In the genomic region with DNA sequence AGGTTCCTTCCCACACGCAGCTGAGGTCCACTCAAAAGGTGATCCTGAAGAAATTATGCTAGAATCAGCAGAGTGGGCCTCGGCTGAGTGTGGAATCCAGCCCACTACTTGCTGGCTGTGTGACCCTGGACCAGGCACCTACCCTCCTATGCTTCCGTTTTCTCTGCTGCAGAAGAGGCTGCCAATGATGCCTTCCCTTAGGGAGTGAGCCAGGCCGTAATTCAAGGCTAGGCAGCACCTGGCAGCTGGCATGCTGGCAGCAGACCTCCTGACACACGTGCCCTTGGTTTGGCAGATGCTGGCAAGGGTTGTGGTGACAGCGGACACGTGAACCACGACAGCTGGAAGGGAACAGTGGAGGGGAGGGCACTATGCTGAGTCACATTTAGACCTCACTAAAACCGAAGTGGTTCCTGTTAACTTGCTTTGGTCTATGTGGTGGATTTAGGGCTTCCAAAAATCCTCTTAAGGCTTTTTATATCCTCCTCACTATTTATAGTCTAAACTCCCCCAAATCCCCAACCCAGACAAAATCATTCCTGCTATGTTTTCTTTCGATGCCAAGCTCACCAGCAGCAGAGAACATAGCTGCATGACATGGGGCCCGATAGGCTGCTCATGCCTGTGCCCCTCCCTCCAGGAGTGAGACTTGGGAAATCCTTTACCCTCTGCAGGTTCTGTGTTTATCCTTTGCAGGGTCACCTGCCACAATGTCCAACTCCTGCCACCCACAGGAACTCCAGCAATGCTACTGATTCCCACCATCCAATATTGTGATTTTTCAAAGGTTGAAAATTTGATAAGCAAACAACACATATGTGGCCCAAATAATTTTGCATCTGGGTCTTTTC, we compare ENCODE assay signal across 9 cellular contexts. TPM values are rescaled to one million over a fixed set of nuclear protein-coding genes. Genes with fewer than 3 reads are reported as not detected.
A peak's percentile ranks its signal among the peaks of the same experiment; 100 is the strongest.
DNase-seq lines count a peak whose midpoint lies in the region; ATAC-seq and TF ChIP-seq lines count a peak whose summit lies in the region.
"Had no signal": no experiment of that assay in that cellular context is flagged by ENCODE, and none has a peak within 500 bp of the region (broad histone marks: within the 10 kb centered on the region; RNA-seq: fewer than 3 reads in every experiment).

No MANE protein-coding gene starts in this region.

- H2BK20ac ChIP-seq in H9 (ENCODE audit: low read depth, low read length, poor library complexity, severe bottlenecking), result no peak overlapping the region

- no peak overlapping the region for H3T11ph ChIP-seq in H9 (ENCODE audit: low read length)

- no peak overlapping the region for H2BK120ac ChIP-seq in H9 (ENCODE audit: low read depth, low read length, poor library complexity, severe bottlenecking)

- H3K27ac Mint-ChIP-seq in activated naive CD4-positive, alpha-beta T cell treated with anti-CD3 and anti-CD28 coated beads for 36 hours, result no peak overlapping the region
- no peak overlapping the region for H3K27ac Mint-ChIP-seq in H9
- no peak overlapping the region for H3K27ac Mint-ChIP-seq in GM23338
- H3K27ac Mint-ChIP-seq: T-cell had no signal

- H3F3A ChIP-seq in GM23338 (replicated peaks; ENCODE audit: low read depth), result no peaks in the 10 kb centered on the region

- no peaks in the 10 kb centered on the region for H3K9me3 ChIP-seq in H9 (ENCODE audit: control insufficient read depth, low read depth, low read length)

- H3K36me3 Mint-ChIP-seq in activated naive CD4-positive, alpha-beta T cell treated with anti-CD3 and anti-CD28 coated beads for 36 hours (ENCODE audit: low read depth), result no peaks in the 10 kb centered on the region
- H3K36me3 Mint-ChIP-seq in H9 (ENCODE audit: insufficient read depth in 1 of 3, low read depth in 3 of 3) (no peaks in the 10 kb centered on the region), GM23338 (ENCODE audit: low read depth) (no peaks in the 10 kb centered on the region)
- H3K36me3 Mint-ChIP-seq: T-cell had no signal

- H3K36me3 ChIP-seq in GM23338 (ENCODE audit: insufficient read depth), result no peaks in the 10 kb centered on the region

- no peak overlapping the region for H3K23ac ChIP-seq in H9 (ENCODE audit: insufficient read length, low read depth, low read length)

- H3K9me2 ChIP-seq in GM23338 (ENCODE audit: insufficient read depth), result no peaks in the 10 kb centered on the region

- no peaks in the 10 kb centered on the region for H4K20me1 ChIP-seq in H9 (ENCODE audit: control insufficient read depth, insufficient read depth, insufficient read length)
- no peaks in the 10 kb centered on the region for H4K20me1 ChIP-seq in GM23338 (replicated peaks; ENCODE audit: insufficient read depth)

- no peak overlapping the region; the same call in 1 of the 2 replicates for H3K14ac ChIP-seq in H9 (ENCODE audit: insufficient read depth, low read length)

- H3K4me3 ChIP-seq in GM23338, result no peak overlapping the region

- H3K27me3 ChIP-seq in H9 (ENCODE audit: insufficient read depth, low read length), result no peaks in the 10 kb centered on the region
- H3K27me3 ChIP-seq in GM23338 (ENCODE audit: insufficient read depth), result no peaks in the 10 kb centered on the region

- no peaks in the 10 kb centered on the region for H3K23me2 ChIP-seq in H9 (ENCODE audit: insufficient read length, low read depth, low read length, poor library complexity, severe bottlenecking)

- H3K4me1 ChIP-seq in H9 (ENCODE audit: insufficient read depth, low read length), result no peaks in the 10 kb centered on the region
- peaks cover 7% of the 10 kb centered on the region; the same call in 1 of the 2 replicates for H3K4me1 ChIP-seq in GM23338 (ENCODE audit: insufficient read depth)

- no peak overlapping the region for H2BK15ac ChIP-seq in H9 (ENCODE audit: low read depth, low read length)

- H3K4ac ChIP-seq in H9 (ENCODE audit: low read depth, low read length), result no peak overlapping the region

- no peaks in the 10 kb centered on the region for H3K79me2 ChIP-seq in H9 (ENCODE audit: insufficient read depth, low read length)
- no peaks in the 10 kb centered on the region for H3K79me2 ChIP-seq in GM23338 (replicated peaks; ENCODE audit: insufficient read depth)

- CTCF ChIA-PET in activated naive CD4-positive, alpha-beta T cell treated with anti-CD3 and anti-CD28 coated beads for 36 hours (lab: Charles Lee), result interaction anchor here (2.8 kb wide), 1 partner anchor 179 kb away, joined by 7 read pairs; no protein-coding TSS in a partner anchor

- H3K9me3 Mint-ChIP-seq in activated naive CD4-positive, alpha-beta T cell treated with anti-CD3 and anti-CD28 coated beads for 36 hours, result no peaks in the 10 kb centered on the region
- H3K9me3 Mint-ChIP-seq in H9 (no peaks in the 10 kb centered on the region), GM23338 (no peaks in the 10 kb centered on the region; the same call in 2 of the 3 replicates)
- H3K9me3 Mint-ChIP-seq: T-cell had no signal

- H3K4me1 Mint-ChIP-seq in activated naive CD4-positive, alpha-beta T cell treated with anti-CD3 and anti-CD28 coated beads for 36 hours (ENCODE audit: low read depth), result no peaks in the 10 kb centered on the region
- H3K4me1 Mint-ChIP-seq in H9 (peaks cover 31 to 39% of the 10 kb centered on the region in 2 experiments), GM23338 (peaks cover 31% of the 10 kb centered on the region)

- no peak overlapping the region for H2BK5ac ChIP-seq in H9 (ENCODE audit: insufficient read length, low read length)

- ATAC-seq in HG03354 (IDR thresholded peaks at IDR 0.05; ENCODE audit: poor library complexity, severe bottlenecking, unreplicated experiment) (peak; percentile 72), GM23338 (no peak)

- H2AFZ ChIP-seq in H9 (ENCODE audit: low read length) (no peak overlapping the region), GM23338 (no peak overlapping the region)

- WGBS in H9 (ENCODE audit: extremely low coverage, insufficient read length, low lambda C conversion rate), result no CpG with 5 or more reads among the region's 11 CpGs

- peaks cover 34% of the 10 kb centered on the region for H3K27me3 Mint-ChIP-seq in activated naive CD4-positive, alpha-beta T cell treated with anti-CD3 and anti-CD28 coated beads for 36 hours (ENCODE audit: low read depth)
- peaks cover 36% of the 10 kb centered on the region for H3K27me3 Mint-ChIP-seq in H9 (ENCODE audit: low read depth)
- peaks cover 17% of the 10 kb centered on the region for H3K27me3 Mint-ChIP-seq in GM23338 (ENCODE audit: insufficient read depth, low read depth, poor library complexity)

- H3K9ac ChIP-seq in H9 (ENCODE audit: extremely low read depth, insufficient read length, low read length), result no peak overlapping the region

- H3K79me1 ChIP-seq in H9 (ENCODE audit: insufficient read depth, low read depth, low read length, poor library complexity, severe bottlenecking), result no peaks in the 10 kb centered on the region

- H4K8ac ChIP-seq in H9 (replicated peaks; ENCODE audit: insufficient read length, low read depth, low read length), result no peak overlapping the region

- no peak overlapping the region for H4K5ac ChIP-seq in H9 (ENCODE audit: insufficient read length, low read depth, low read length)

- intact Hi-C loops in activated naive CD4-positive, alpha-beta T cell treated with anti-CD3 and anti-CD28 coated beads for 36 hours (cut with micrococcal nuclease), result loop anchor here (5.0 kb wide), 1 partner anchor 142 kb away; no protein-coding TSS in a partner anchor

- no peak overlapping the region for H2AK5ac ChIP-seq in H9 (ENCODE audit: insufficient read length, low read length)

- H3K4me2 ChIP-seq in H9 (ENCODE audit: insufficient read depth, insufficient read length, low read length) (no peak overlapping the region), GM23338 (no peak overlapping the region)

- no peak overlapping the region for H4K91ac ChIP-seq in H9 (ENCODE audit: insufficient read length, low read depth, low read length)

- no peak overlapping the region for H3K27ac ChIP-seq in H9 (ENCODE audit: insufficient read length, low read depth, low read length)
- H3K27ac ChIP-seq in GM23338 (ENCODE audit: low read depth), result no peak overlapping the region

- DNase-seq in activated naive CD4-positive, alpha-beta T cell treated with anti-CD3 and anti-CD28 coated beads for 36 hours, result peak; percentile 25
- no peak for DNase-seq in activated naive CD4-positive, alpha-beta T cell treated with anti-CD3 and anti-CD28 coated beads, Interleukin-2, amount 50 U/mL, for 16 hours
- peak; percentile 49 for DNase-seq in RPMI7951 (ENCODE audit: low read depth)
- DNase-seq in mucosa of gallbladder (ENCODE audit: low spot score), result peak; percentile 16
- no peak for DNase-seq in H9
- DNase-seq in GM23338 (ENCODE audit: low spot score), result no peak
- DNase-seq in KG1 (lab: John Stamatoyannopoulos, UW), result no peak

- H3K56ac ChIP-seq in H9 (ENCODE audit: insufficient read length, low read depth, low read length), result no peak overlapping the region

- H3K4me3 Mint-ChIP-seq in activated naive CD4-positive, alpha-beta T cell treated with anti-CD3 and anti-CD28 coated beads for 36 hours, result no peak overlapping the region
- no peak overlapping the region for H3K4me3 Mint-ChIP-seq in H9
- no peak overlapping the region for H3K4me3 Mint-ChIP-seq in GM23338
- H3K4me3 Mint-ChIP-seq: T-cell had no signal

- TF ChIP-seq CTCF in H9 (conservative IDR thresholded peaks at IDR 0.05) (no peak), GM23338 (conservative IDR thresholded peaks at IDR 0.05; ENCODE audit: low read depth in 2 of 2) (no peak)

- H2BK12ac ChIP-seq in H9 (ENCODE audit: insufficient read length, low read depth, low read length), result no peak overlapping the region

- no peak overlapping the region for H3K18ac ChIP-seq in H9 (ENCODE audit: insufficient read length, low read depth, low read length)

TF ChIP-seq in GM23338, 12 proteins besides CTCF, POLR2A, EP300 and RAD21 (continues in another document):
- TF ChIP-seq ZNF331 (CRISPR knock-in tag; IDR thresholded peaks at IDR 0.05; ENCODE audit: low read depth) (no peak), EZH2 (IDR thresholded peaks at IDR 0.05; ENCODE audit: low read depth, unreplicated experiment) (no peak), EZH2phosphoT487 (IDR thresholded peaks at IDR 0.05; ENCODE audit: unreplicated experiment) (no peak)

RNA-seq across cellular contexts. Expression of gene PCSK6, which starts 10.6 kb away (rescaled TPM):
- under 1 TPM; 0.25 to 0.64 TPM for total RNA-seq in activated naive CD4-positive, alpha-beta T cell treated with anti-CD3 and anti-CD28 coated beads for 36 hours
- total RNA-seq in RPMI7951 (2014; rRNA removed; shearing (Covaris generic)), result 0.48 and 0.68 TPM in 2 replicates
- total RNA-seq in mucosa of gallbladder (15.0 TPM), H9 (2021) (3.4 and 4.0 TPM in 2 replicates)
- 6.7 and 7.8 TPM in 2 replicates for total RNA-seq in GM23338 (2014; rRNA removed; shearing (Covaris generic))
- polyA plus RNA-seq in GM23338 (2016; fragmentation: Nextera tagmentation; extraction: Ambion mirVana), result 1.7 and 2.4 TPM in 2 replicates

Comparison
In these comparisons a context has a peak if more than half of its experiments do, and no peak if none do; other contexts are left out.
1. DNase-seq: peak in activated naive CD4-positive, alpha-beta T cell treated with anti-CD3 and anti-CD28 coated beads for 36 hours (single experiment), RPMI7951 (single experiment) and mucosa of gallbladder (single experiment); none in activated naive CD4-positive, alpha-beta T cell treated with anti-CD3 and anti-CD28 coated beads, Interleukin-2, amount 50 U/mL, for 16 hours (single experiment), H9 (single experiment), GM23338 (single experiment) and KG1 (single experiment).